2 cellular contexts compared by ENCODE assay signal in genomic region chr6:159978291-159979135, GRCh38.
TF ChIP-seq lines count a peak whose summit lies in the region.

No MANE protein-coding gene starts in this region.

TF ChIP-seq in SK-N-SH, 30 proteins besides CTCF, POLR2A, EP300 and RAD21 (continued from another document):
- TF ChIP-seq, protein P1, sequence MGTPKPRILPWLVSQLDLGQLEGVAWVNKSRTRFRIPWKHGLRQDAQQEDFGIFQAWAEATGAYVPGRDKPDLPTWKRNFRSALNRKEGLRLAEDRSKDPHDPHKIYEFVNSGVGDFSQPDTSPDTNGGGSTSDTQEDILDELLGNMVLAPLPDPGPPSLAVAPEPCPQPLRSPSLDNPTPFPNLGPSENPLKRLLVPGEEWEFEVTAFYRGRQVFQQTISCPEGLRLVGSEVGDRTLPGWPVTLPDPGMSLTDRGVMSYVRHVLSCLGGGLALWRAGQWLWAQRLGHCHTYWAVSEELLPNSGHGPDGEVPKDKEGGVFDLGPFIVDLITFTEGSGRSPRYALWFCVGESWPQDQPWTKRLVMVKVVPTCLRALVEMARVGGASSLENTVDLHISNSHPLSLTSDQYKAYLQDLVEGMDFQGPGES (IDR thresholded peaks at IDR 0.05; ENCODE audit: low read depth, low read length): no peak
- TF ChIP-seq YY1 (IDR thresholded peaks at IDR 0.05; ENCODE audit: low read depth): no peak
- no peak for TF ChIP-seq MXI1 (IDR thresholded peaks at IDR 0.05; ENCODE audit: low read depth, low read length)
TF ChIP-seq in SK-N-SH: peak in this region for 0.

TF ChIP-seq in GM23338, 12 proteins besides CTCF, POLR2A, EP300 and RAD21:
- TF ChIP-seq ZNF462 (CRISPR knock-in tag; IDR thresholded peaks at IDR 0.05) (no peak), POLR2AphosphoS5 (IDR thresholded peaks at IDR 0.05; ENCODE audit: low read depth) (no peak), ZNF331 (CRISPR knock-in tag; IDR thresholded peaks at IDR 0.05; ENCODE audit: low read depth) (no peak), CREB1 (CRISPR knock-in tag; IDR thresholded peaks at IDR 0.05; ENCODE audit: low read depth) (no peak), ZNF114 (CRISPR knock-in tag; IDR thresholded peaks at IDR 0.05) (no peak), NANOG (IDR thresholded peaks at IDR 0.05; ENCODE audit: borderline replicate concordance) (no peak), EZH2 (IDR thresholded peaks at IDR 0.05; ENCODE audit: low read depth, unreplicated experiment) (no peak), EZH2phosphoT487 (IDR thresholded peaks at IDR 0.05; ENCODE audit: unreplicated experiment) (no peak), STAT1 (IDR thresholded peaks at IDR 0.05; ENCODE audit: unreplicated experiment) (no peak), JUNB (IDR thresholded peaks at IDR 0.05; ENCODE audit: unreplicated experiment) (no peak)
- TF ChIP-seq, protein P2, sequence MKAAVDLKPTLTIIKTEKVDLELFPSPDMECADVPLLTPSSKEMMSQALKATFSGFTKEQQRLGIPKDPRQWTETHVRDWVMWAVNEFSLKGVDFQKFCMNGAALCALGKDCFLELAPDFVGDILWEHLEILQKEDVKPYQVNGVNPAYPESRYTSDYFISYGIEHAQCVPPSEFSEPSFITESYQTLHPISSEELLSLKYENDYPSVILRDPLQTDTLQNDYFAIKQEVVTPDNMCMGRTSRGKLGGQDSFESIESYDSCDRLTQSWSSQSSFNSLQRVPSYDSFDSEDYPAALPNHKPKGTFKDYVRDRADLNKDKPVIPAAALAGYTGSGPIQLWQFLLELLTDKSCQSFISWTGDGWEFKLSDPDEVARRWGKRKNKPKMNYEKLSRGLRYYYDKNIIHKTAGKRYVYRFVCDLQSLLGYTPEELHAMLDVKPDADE (IDR thresholded peaks at IDR 0.05): no peak
- TF ChIP-seq, protein P3, sequence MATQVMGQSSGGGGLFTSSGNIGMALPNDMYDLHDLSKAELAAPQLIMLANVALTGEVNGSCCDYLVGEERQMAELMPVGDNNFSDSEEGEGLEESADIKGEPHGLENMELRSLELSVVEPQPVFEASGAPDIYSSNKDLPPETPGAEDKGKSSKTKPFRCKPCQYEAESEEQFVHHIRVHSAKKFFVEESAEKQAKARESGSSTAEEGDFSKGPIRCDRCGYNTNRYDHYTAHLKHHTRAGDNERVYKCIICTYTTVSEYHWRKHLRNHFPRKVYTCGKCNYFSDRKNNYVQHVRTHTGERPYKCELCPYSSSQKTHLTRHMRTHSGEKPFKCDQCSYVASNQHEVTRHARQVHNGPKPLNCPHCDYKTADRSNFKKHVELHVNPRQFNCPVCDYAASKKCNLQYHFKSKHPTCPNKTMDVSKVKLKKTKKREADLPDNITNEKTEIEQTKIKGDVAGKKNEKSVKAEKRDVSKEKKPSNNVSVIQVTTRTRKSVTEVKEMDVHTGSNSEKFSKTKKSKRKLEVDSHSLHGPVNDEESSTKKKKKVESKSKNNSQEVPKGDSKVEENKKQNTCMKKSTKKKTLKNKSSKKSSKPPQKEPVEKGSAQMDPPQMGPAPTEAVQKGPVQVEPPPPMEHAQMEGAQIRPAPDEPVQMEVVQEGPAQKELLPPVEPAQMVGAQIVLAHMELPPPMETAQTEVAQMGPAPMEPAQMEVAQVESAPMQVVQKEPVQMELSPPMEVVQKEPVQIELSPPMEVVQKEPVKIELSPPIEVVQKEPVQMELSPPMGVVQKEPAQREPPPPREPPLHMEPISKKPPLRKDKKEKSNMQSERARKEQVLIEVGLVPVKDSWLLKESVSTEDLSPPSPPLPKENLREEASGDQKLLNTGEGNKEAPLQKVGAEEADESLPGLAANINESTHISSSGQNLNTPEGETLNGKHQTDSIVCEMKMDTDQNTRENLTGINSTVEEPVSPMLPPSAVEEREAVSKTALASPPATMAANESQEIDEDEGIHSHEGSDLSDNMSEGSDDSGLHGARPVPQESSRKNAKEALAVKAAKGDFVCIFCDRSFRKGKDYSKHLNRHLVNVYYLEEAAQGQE (IDR thresholded peaks at IDR 0.05; ENCODE audit: unreplicated experiment): no peak
